8 cellular contexts compared by ENCODE assay signal in the genomic region with DNA sequence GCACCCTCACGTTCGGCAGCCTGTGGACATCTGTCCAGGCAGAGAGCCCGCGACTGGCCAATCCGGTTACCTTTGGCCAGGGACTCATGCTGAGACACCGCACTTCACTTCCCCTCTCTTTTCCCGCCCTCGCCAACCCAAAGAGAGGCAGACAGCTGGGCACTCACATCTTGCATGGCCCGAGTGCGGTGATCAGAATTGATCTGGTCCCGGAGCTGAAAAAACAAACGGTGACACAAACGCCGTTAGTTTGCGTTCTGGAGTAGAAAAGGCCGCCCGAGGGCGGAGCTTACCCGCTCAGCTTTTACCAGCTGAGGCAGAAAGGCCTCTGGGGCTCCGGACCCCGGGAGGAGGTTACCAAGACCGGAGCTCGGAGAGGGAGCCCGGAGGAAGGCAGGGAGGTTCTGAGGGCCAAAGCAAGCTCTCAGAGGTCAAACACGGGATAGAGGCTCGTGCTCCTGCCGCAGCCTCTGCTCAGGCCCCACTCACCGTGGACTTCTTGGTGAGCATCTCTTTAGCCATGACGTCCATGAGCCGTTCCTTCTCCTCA. TPM values are rescaled to one million over a fixed set of nuclear protein-coding genes. Genes with fewer than 3 reads are reported as not detected.
A peak's percentile ranks its signal among the peaks of the same experiment; 100 is the strongest.
DNase-seq lines count a peak whose midpoint lies in the region; ATAC-seq and TF ChIP-seq lines count a peak whose summit lies in the region.

No MANE protein-coding gene starts in this region.

- in situ Hi-C loops in astrocyte of the spinal cord (cut with HindIII; ENCODE audit: low sequenced_read_pairs) = no loop called here

- peak overlapping the region; percentile 88 for H3K4me3 ChIP-seq in astrocyte of the spinal cord (ENCODE audit: low read depth, low read length)

- no peak for TF ChIP-seq CTCF in astrocyte of the spinal cord (IDR thresholded peaks at IDR 0.05; ENCODE audit: low read depth, low read length)

- ATAC-seq in GM18502 (IDR thresholded peaks at IDR 0.05; ENCODE audit: poor library complexity, unreplicated experiment) (peak; percentile 32), HG02973 (IDR thresholded peaks at IDR 0.05; ENCODE audit: unreplicated experiment) (peak; percentile 6)

- DNase-seq in A172 (ENCODE audit: low spot score) (peak; percentile 21), RKO (ENCODE audit: low spot score) (peak; percentile 80), astrocyte of the spinal cord (ENCODE audit: low read depth, low spot score) (peak; percentile 41), iPS-NIHi7 (ENCODE audit: extremely low spot score) (peak; percentile 43), 8988T (no peak)
- peak; percentile 48 for DNase-seq in stimulated activated CD4-positive, alpha-beta T cell treated with anti-CD3 and anti-CD28 coated beads, Interleukin-4, amount 100 ng/mL, for 24 hours

RNA-seq across cellular contexts. Expression of a gene that starts 0.4 kb away (rescaled TPM):
- 77.4 and 117 TPM in 2 replicates for total RNA-seq in A172 (2014; rRNA removed; shearing (Covaris generic))

RNA-seq across cellular contexts. Expression of a gene that starts 15.9 kb away (rescaled TPM):
- 14.8 and 23.1 TPM in 2 replicates for total RNA-seq in A172 (2014; rRNA removed; shearing (Covaris generic))

RNA-seq across cellular contexts. Expression of a gene that starts 23.1 kb away (rescaled TPM):
- 69.8 and 102 TPM in 2 replicates for total RNA-seq in A172 (2014; rRNA removed; shearing (Covaris generic))

RNA-seq across cellular contexts. Expression of a gene that starts 42.6 kb away (rescaled TPM):
- total RNA-seq in A172 (2014; rRNA removed; shearing (Covaris generic)) = 7.5 and 9.1 TPM in 2 replicates

RNA-seq across cellular contexts. Expression of a gene that starts 57.1 kb away (rescaled TPM):
- total RNA-seq in A172 (2014; rRNA removed; shearing (Covaris generic)) = 0.41 TPM in 1 of 2 replicates, not detected in the other
